ENCODE assay signal across 10 cellular contexts in genomic region chr9:37574996-37575395, GRCh38. TPM values are rescaled to one million over a fixed set of nuclear protein-coding genes. Genes with fewer than 3 reads are reported as not detected.
DNase-seq lines count a peak whose midpoint lies in the region; ATAC-seq and FAIRE-seq lines count a peak whose summit lies in the region.
"Had no signal": no experiment of that assay in that cellular context is flagged by ENCODE, and none has a peak within 500 bp of the region (broad histone marks: within the 10 kb centered on the region; RNA-seq: fewer than 3 reads in every experiment).

No MANE protein-coding gene starts in this region.

- 65 to 76% (median 74%) methylated on average over 4 of the region's 4 CpGs for WGBS in small intestine, 3 donors

- H3K27me3 Mint-ChIP-seq in activated T-cell treated with anti-CD3 and anti-CD28 coated beads, Interleukin-2, amount 50 U/mL, for 24 hours, result no peaks in the 10 kb centered on the region
- peaks cover 9% of the 10 kb centered on the region for H3K27me3 Mint-ChIP-seq in activated T-helper 1 cell treated with anti-CD3 and anti-CD28 coated beads, Interleukin-12 subunit alpha, Interleukin-12 subunit beta, Interleukin-2, Interleukin-4 antibody, amounts not matched to agents 30 ng/mL and 10 ng/mL and 1 ng/mL, durations not matched to agents 14 hours and 24 hours and 36 hours (ENCODE audit: insufficient read depth)
- H3K27me3 Mint-ChIP-seq in immature natural killer cell (ENCODE audit: low read depth in 3 of 3), result peaks cover 0 to 3% (median 3%) of the 10 kb centered on the region in 3 donors
- no peaks in the 10 kb centered on the region for H3K27me3 Mint-ChIP-seq in stimulated activated naive CD8-positive, alpha-beta T cell treated with anti-CD3 and anti-CD28 coated beads, Interleukin-15, amount 100 ng/mL, for 72 hours

- H3K36me3 ChIP-seq in small intestine (ENCODE audit: control insufficient read depth in 2 of 2, insufficient read depth in 2 of 2, low read length in 2 of 2), result no peaks in the 10 kb centered on the region

- no peak for FAIRE-seq in small intestine (lab: Jason Lieb, UNC)
- no peak for FAIRE-seq in RCC 7860 (lab: Jason Lieb, UNC)

- no peaks in the 10 kb centered on the region for H3K27me3 ChIP-seq in small intestine (ENCODE audit: control insufficient read depth in 2 of 2, insufficient read depth in 2 of 2, low read length in 2 of 2)

- DNase-seq in activated T-cell treated with anti-CD3 and anti-CD28 coated beads, Interleukin-2, amount 50 U/mL, for 24 hours, result no peak
- DNase-seq in activated T-cell treated with anti-CD3 and anti-CD28 coated beads, Interleukin-2, amount 50 U/mL, for 48 hours, result no peak
- DNase-seq in activated T-helper 1 cell treated with anti-CD3 and anti-CD28 coated beads, Interleukin-12 subunit alpha, Interleukin-12 subunit beta, Interleukin-2, Interleukin-4 antibody, amounts not matched to agents 30 ng/mL and 10 ng/mL and 1 ng/mL, durations not matched to agents 14 hours and 24 hours and 36 hours (ENCODE audit: low spot score), result no peak
- DNase-seq in immature natural killer cell (no peak), small intestine (no peak), RCC 7860 (ENCODE audit: low spot score) (no peak)
- DNase-seq in stimulated activated naive CD8-positive, alpha-beta T cell treated with anti-CD3 and anti-CD28 coated beads, Interleukin-15, amount 100 ng/mL, for 72 hours, result no peak
- DNase-seq: activated T-cell treated with anti-CD3 and anti-CD28 coated beads for 4 hours, NCI-H146 had no signal

- peaks cover 51% of the 10 kb centered on the region for H3K36me3 Mint-ChIP-seq in activated T-cell treated with anti-CD3 and anti-CD28 coated beads, Interleukin-2, amount 50 U/mL, for 24 hours (ENCODE audit: low read depth)
- H3K36me3 Mint-ChIP-seq in activated T-helper 1 cell treated with anti-CD3 and anti-CD28 coated beads, Interleukin-12 subunit alpha, Interleukin-12 subunit beta, Interleukin-2, Interleukin-4 antibody, amounts not matched to agents 30 ng/mL and 10 ng/mL and 1 ng/mL, durations not matched to agents 14 hours and 24 hours and 36 hours (ENCODE audit: low read depth), result peaks cover 5% of the 10 kb centered on the region
- H3K36me3 Mint-ChIP-seq in immature natural killer cell, result peaks cover 0 to 4% (median 0%) of the 10 kb centered on the region in 3 donors

- no peak overlapping the region for H3K4me3 ChIP-seq in small intestine (ENCODE audit: low read depth in 1 of 2, low read length in 2 of 2)

- intact Hi-C loops in activated T-helper 1 cell treated with anti-CD3 and anti-CD28 coated beads, Interleukin-12 subunit alpha, Interleukin-12 subunit beta, Interleukin-2, Interleukin-4 antibody, amounts not matched to agents 30 ng/mL and 10 ng/mL and 1 ng/mL, durations not matched to agents 14 hours and 24 hours and 36 hours (cut with micrococcal nuclease), result no loop called here

- no peak for ATAC-seq in stimulated activated naive CD8-positive, alpha-beta T cell treated with anti-CD3 and anti-CD28 coated beads, Interleukin-15, amount 100 ng/mL, for 72 hours

- H3K9me3 Mint-ChIP-seq in activated T-cell treated with anti-CD3 and anti-CD28 coated beads, Interleukin-2, amount 50 U/mL, for 24 hours, result no peaks in the 10 kb centered on the region
- no peaks in the 10 kb centered on the region for H3K9me3 Mint-ChIP-seq in activated T-helper 1 cell treated with anti-CD3 and anti-CD28 coated beads, Interleukin-12 subunit alpha, Interleukin-12 subunit beta, Interleukin-2, Interleukin-4 antibody, amounts not matched to agents 30 ng/mL and 10 ng/mL and 1 ng/mL, durations not matched to agents 14 hours and 24 hours and 36 hours
- H3K9me3 Mint-ChIP-seq in immature natural killer cell, result no peaks in the 10 kb centered on the region
- H3K9me3 Mint-ChIP-seq in stimulated activated naive CD8-positive, alpha-beta T cell treated with anti-CD3 and anti-CD28 coated beads, Interleukin-15, amount 100 ng/mL, for 72 hours, result no peaks in the 10 kb centered on the region

- H3K27ac Mint-ChIP-seq in activated T-cell treated with anti-CD3 and anti-CD28 coated beads, Interleukin-2, amount 50 U/mL, for 24 hours, result no peak overlapping the region
- H3K27ac Mint-ChIP-seq in activated T-helper 1 cell treated with anti-CD3 and anti-CD28 coated beads, Interleukin-12 subunit alpha, Interleukin-12 subunit beta, Interleukin-2, Interleukin-4 antibody, amounts not matched to agents 30 ng/mL and 10 ng/mL and 1 ng/mL, durations not matched to agents 14 hours and 24 hours and 36 hours, result no peak overlapping the region
- H3K27ac Mint-ChIP-seq in immature natural killer cell, result peak overlapping the region in 2 of 6 donors; percentile 36 to 61
- no peak overlapping the region for H3K27ac Mint-ChIP-seq in stimulated activated naive CD8-positive, alpha-beta T cell treated with anti-CD3 and anti-CD28 coated beads, Interleukin-15, amount 100 ng/mL, for 72 hours

- no peaks in the 10 kb centered on the region for H3K4me1 ChIP-seq in small intestine (ENCODE audit: control insufficient read depth in 2 of 2, insufficient read depth in 1 of 2, low read depth in 1 of 2, low read length in 1 of 2)

- H3K4me3 Mint-ChIP-seq in activated T-cell treated with anti-CD3 and anti-CD28 coated beads, Interleukin-2, amount 50 U/mL, for 24 hours, result peak overlapping the region; percentile 65
- H3K4me3 Mint-ChIP-seq in activated T-helper 1 cell treated with anti-CD3 and anti-CD28 coated beads, Interleukin-12 subunit alpha, Interleukin-12 subunit beta, Interleukin-2, Interleukin-4 antibody, amounts not matched to agents 30 ng/mL and 10 ng/mL and 1 ng/mL, durations not matched to agents 14 hours and 24 hours and 36 hours, result peak overlapping the region; percentile 79
- peak overlapping the region; percentile 72 to 85 (median 82) for H3K4me3 Mint-ChIP-seq in immature natural killer cell
- H3K4me3 Mint-ChIP-seq in stimulated activated naive CD8-positive, alpha-beta T cell treated with anti-CD3 and anti-CD28 coated beads, Interleukin-15, amount 100 ng/mL, for 72 hours, result no peak overlapping the region

- H3K4me1 Mint-ChIP-seq in activated T-cell treated with anti-CD3 and anti-CD28 coated beads, Interleukin-2, amount 50 U/mL, for 24 hours (ENCODE audit: low read depth), result peaks cover 29% of the 10 kb centered on the region
- peaks cover 31% of the 10 kb centered on the region for H3K4me1 Mint-ChIP-seq in activated T-helper 1 cell treated with anti-CD3 and anti-CD28 coated beads, Interleukin-12 subunit alpha, Interleukin-12 subunit beta, Interleukin-2, Interleukin-4 antibody, amounts not matched to agents 30 ng/mL and 10 ng/mL and 1 ng/mL, durations not matched to agents 14 hours and 24 hours and 36 hours (ENCODE audit: low read depth)
- H3K4me1 Mint-ChIP-seq in immature natural killer cell, result peaks cover 9 to 18% of the 10 kb centered on the region in 2 donors
- H3K4me1 Mint-ChIP-seq in stimulated activated naive CD8-positive, alpha-beta T cell treated with anti-CD3 and anti-CD28 coated beads, Interleukin-15, amount 100 ng/mL, for 72 hours, result peaks cover 23% of the 10 kb centered on the region

- H3K9me3 ChIP-seq in small intestine (ENCODE audit: control insufficient read depth, low read depth), result no peaks in the 10 kb centered on the region

- H3K27ac ChIP-seq in temporal lobe (ENCODE audit: low read depth, low read length) (peak overlapping the region; percentile 40), small intestine (ENCODE audit: low read depth in 1 of 2, low read length in 1 of 2) (no peak overlapping the region)

RNA-seq across cellular contexts. Expression of gene FBXO10, which starts 1.2 kb away (rescaled TPM):
- total RNA-seq in activated T-helper 1 cell treated with anti-CD3 and anti-CD28 coated beads, Interleukin-12 subunit alpha, Interleukin-12 subunit beta, Interleukin-2, Interleukin-4 antibody, amounts not matched to agents 30 ng/mL and 10 ng/mL and 1 ng/mL, durations not matched to agents 14 hours and 24 hours and 36 hours, result 2.3 and 2.9 TPM in 2 replicates
- polyA plus RNA-seq in immature natural killer cell, result 1 to 10 TPM in 1 of 3 donors, under 1 TPM in 1, not detected in 1; 0.49 to 1.1 TPM
- total RNA-seq in temporal lobe, result 9.6 TPM
- polyA plus RNA-seq in small intestine, result 1 to 10 TPM; 1.4 to 2.8 (median 2.0) TPM

RNA-seq across cellular contexts. Expression of gene TOMM5, which starts 17.4 kb away (rescaled TPM):
- 174 and 175 TPM in 2 replicates for total RNA-seq in activated T-helper 1 cell treated with anti-CD3 and anti-CD28 coated beads, Interleukin-12 subunit alpha, Interleukin-12 subunit beta, Interleukin-2, Interleukin-4 antibody, amounts not matched to agents 30 ng/mL and 10 ng/mL and 1 ng/mL, durations not matched to agents 14 hours and 24 hours and 36 hours
- 100 to 1,000 TPM; 174 to 205 (median 183) TPM for polyA plus RNA-seq in immature natural killer cell
- 60.7 TPM for total RNA-seq in temporal lobe
- polyA plus RNA-seq in small intestine, result 100 to 1,000 TPM; 130 to 140 (median 138) TPM

Comparison
In these comparisons a context has a peak if more than half of its experiments do, and no peak if none do; other contexts are left out.
1. H3K4me3 Mint-ChIP-seq: peak in activated T-cell treated with anti-CD3 and anti-CD28 coated beads, Interleukin-2, amount 50 U/mL, for 24 hours (single experiment), activated T-helper 1 cell treated with anti-CD3 and anti-CD28 coated beads, Interleukin-12 subunit alpha, Interleukin-12 subunit beta, Interleukin-2, Interleukin-4 antibody, amounts not matched to agents 30 ng/mL and 10 ng/mL and 1 ng/mL, durations not matched to agents 14 hours and 24 hours and 36 hours (single experiment) and immature natural killer cell (5 of 5); none in stimulated activated naive CD8-positive, alpha-beta T cell treated with anti-CD3 and anti-CD28 coated beads, Interleukin-15, amount 100 ng/mL, for 72 hours (0 of 2).